In the genomic region with DNA sequence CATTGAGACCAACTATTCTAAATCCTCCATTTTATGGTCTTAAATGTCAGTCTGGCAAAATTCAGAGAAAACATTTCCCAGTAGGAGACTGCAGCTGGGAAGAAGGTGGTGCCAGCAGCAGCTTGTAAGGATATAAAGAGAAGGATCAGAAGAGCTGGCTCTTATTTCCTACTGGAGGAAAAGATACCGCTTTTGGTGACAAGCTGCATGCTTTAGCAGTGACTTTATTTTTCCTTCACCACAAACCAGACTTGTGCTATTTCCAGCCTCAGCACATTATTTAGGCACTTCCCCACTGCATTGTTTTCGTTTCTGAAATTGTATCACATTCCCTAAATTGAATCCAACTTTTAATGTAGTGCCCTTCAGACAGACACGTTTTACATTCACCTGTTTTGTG, we compare ENCODE assay signal across 10 cellular contexts. TPM values are rescaled to one million over a fixed set of nuclear protein-coding genes. Genes with fewer than 3 reads are reported as not detected.
A peak's percentile ranks its signal among the peaks of the same experiment; 100 is the strongest.
DNase-seq lines count a peak whose midpoint lies in the region; ATAC-seq and TF ChIP-seq lines count a peak whose summit lies in the region.
"Had no signal": no experiment of that assay in that cellular context is flagged by ENCODE, and none has a peak within 500 bp of the region (broad histone marks: within the 10 kb centered on the region; RNA-seq: fewer than 3 reads in every experiment).

No MANE protein-coding gene starts in this region.

- no peaks in the 10 kb centered on the region for H3K9me3 ChIP-seq in smooth muscle cell (replicated peaks; ENCODE audit: low read depth)

- no peak overlapping the region for H3K4me3 ChIP-seq in smooth muscle cell

- H3K4me1 ChIP-seq in foreskin keratinocyte (peaks cover 43% of the 10 kb centered on the region), smooth muscle cell (ENCODE audit: low read depth) (peaks cover 16% of the 10 kb centered on the region)

- peak overlapping the region; percentile 75 for H3K4me2 ChIP-seq in smooth muscle cell

- peaks cover 14% of the 10 kb centered on the region for H3F3A ChIP-seq in smooth muscle cell (ENCODE audit: low read depth)

- peaks cover 94% of the 10 kb centered on the region for H4K20me1 ChIP-seq in smooth muscle cell (ENCODE audit: low read depth)

- TF ChIP-seq CTCF in foreskin keratinocyte (conservative IDR thresholded peaks at IDR 0.05) = no peak
- TF ChIP-seq CTCF in smooth muscle cell (IDR thresholded peaks at IDR 0.05; ENCODE audit: borderline replicate concordance, insufficient read depth, poor library complexity, severe bottlenecking) = no peak

- DNase-seq in NOMO-1 treated with DMSO at 0.1 percent for 48 hours (lab: John Stamatoyannopoulos, UW; ENCODE audit: unreplicated experiment) (peak; percentile 39), NOMO-1 treated with dmso at 0.1 percent for 144 hours (lab: John Stamatoyannopoulos, UW; ENCODE audit: unreplicated experiment) (no peak), SW480 (ENCODE audit: low spot score) (peak; percentile 14), foreskin keratinocyte (peak; percentile 46 to 74), smooth muscle cell (lab: John Stamatoyannopoulos, UW; ENCODE audit: unreplicated experiment) (no peak), ecto neural progenitor cell (ENCODE audit: low spot score) (no peak), NCI-H526 treated with DMSO at 0.1 percent for 48 hours (lab: John Stamatoyannopoulos, UW) (no peak), NCI-H1105 treated with DMSO at 0.1 percent for 48 hours (lab: John Stamatoyannopoulos, UW) (no peak)
- DNase-seq: C1 segment of cervical spinal cord, islet precursor cell had no signal

- no peaks in the 10 kb centered on the region for H3K36me3 ChIP-seq in smooth muscle cell (ENCODE audit: low read depth)

- H3K79me2 ChIP-seq in smooth muscle cell (ENCODE audit: low read depth) = peaks cover 90% of the 10 kb centered on the region

- H3K27ac ChIP-seq in foreskin keratinocyte (no peak overlapping the region), smooth muscle cell (ENCODE audit: low read depth) (peak overlapping the region; percentile 83)

- ATAC-seq in foreskin keratinocyte = peak; percentile 67

- H2AFZ ChIP-seq in smooth muscle cell (ENCODE audit: low read depth) = no peak overlapping the region

- peak overlapping the region; percentile 53 for H3K9ac ChIP-seq in smooth muscle cell (ENCODE audit: low read depth)

- WGBS in smooth muscle cell (ENCODE audit: low lambda C conversion rate) = 17% methylated on average over 3 of the region's 3 CpGs

- H3K27me3 ChIP-seq in foreskin keratinocyte (no peaks in the 10 kb centered on the region), smooth muscle cell (ENCODE audit: low read depth) (no peaks in the 10 kb centered on the region)

RNA-seq across cellular contexts. Expression of gene RNF11, which starts 28.4 kb away (rescaled TPM):
- total RNA-seq in foreskin keratinocyte (73.7 and 78.4 TPM in 2 replicates), smooth muscle cell (123 and 133 TPM in 2 replicates)
- polyA plus RNA-seq in foreskin keratinocyte (25.3 and 31.1 TPM in 2 replicates), smooth muscle cell (59.1 and 68.7 TPM in 2 replicates)

Comparison
In these comparisons a context has a peak if more than half of its experiments do, and no peak if none do; other contexts are left out.
1. DNase-seq: peak in NOMO-1 treated with DMSO at 0.1 percent for 48 hours (single experiment), SW480 (single experiment) and foreskin keratinocyte (2 of 2); none in NOMO-1 treated with dmso at 0.1 percent for 144 hours (single experiment), smooth muscle cell (single experiment), ecto neural progenitor cell (single experiment), NCI-H526 treated with DMSO at 0.1 percent for 48 hours (single experiment) and NCI-H1105 treated with DMSO at 0.1 percent for 48 hours (single experiment).